ENCODE assay signal across 1 cellular context in the genomic region with DNA sequence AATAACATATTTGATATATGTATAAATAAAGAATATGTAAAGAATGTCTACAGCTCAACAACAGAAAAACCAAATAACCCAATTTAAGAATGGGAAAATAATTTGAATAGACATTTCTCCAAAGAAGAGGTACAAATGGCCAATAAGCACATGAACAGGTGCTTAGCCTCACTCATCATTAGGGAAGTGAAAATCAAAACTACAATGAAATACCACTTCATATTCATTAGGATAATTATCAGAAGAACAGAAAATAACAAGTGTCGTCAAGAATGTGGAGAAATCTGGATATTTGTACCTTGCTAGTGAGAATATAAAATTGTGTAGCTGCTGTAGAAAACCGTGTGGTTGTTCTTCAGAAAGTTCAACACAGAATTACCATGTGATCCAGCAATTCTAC.
TF ChIP-seq lines count a peak whose summit lies in the region.

No MANE protein-coding gene starts in this region.

TF ChIP-seq in GM12878, 131 proteins besides CTCF, POLR2A, EP300 and RAD21:
- TF ChIP-seq SRF (IDR thresholded peaks at IDR 0.05; ENCODE audit: low read depth in 2 of 2, low read length in 2 of 2) = no peak
- peak; percentile 89 for TF ChIP-seq MTA2 (IDR thresholded peaks at IDR 0.05; ENCODE audit: low read depth)
- no peak; a peak in 1 of 4 replicates for TF ChIP-seq IKZF2 (IDR thresholded peaks at IDR 0.05)
- TF ChIP-seq SPI1 (IDR thresholded peaks at IDR 0.05; ENCODE audit: borderline replicate concordance, insufficient read depth, low read depth, low read length) = peak; percentile 64; the same call in 1 of the 2 replicates
- TF ChIP-seq DPF2 (IDR thresholded peaks at IDR 0.05) = 0 out of 2 replicates have a peak, but pooled peaks have one; percentile 19
